In genomic region chr11:113195728-113196127, GRCh38 we compare ENCODE assay signal across 11 cellular contexts.
"Had no signal": no experiment of that assay in that cellular context is flagged by ENCODE, and none has a peak within 500 bp of the region (broad histone marks: within the 10 kb centered on the region; RNA-seq: fewer than 3 reads in every experiment).

No MANE protein-coding gene starts in this region.

- H3K36me3 ChIP-seq: HAP-1 had no signal

- H3K4me2 ChIP-seq: GM23338 had no signal

- H3K9ac ChIP-seq: GM23248 had no signal

- H3K27ac ChIP-seq: GM23248 had no signal

- FAIRE-seq: H1, H54 had no signal

- H3K27ac Mint-ChIP-seq: GM23338, H9, HFFc6 had no signal

- DNase-seq: GM23248, GOT3, H7, H9, HCEC 1CT, HFFc6 had no signal

- H3K4me1 ChIP-seq: HAP-1 had no signal

- H2AFZ ChIP-seq: GM23248, GM23338 had no signal

- H3K4me3 Mint-ChIP-seq: GM23338, H9, HFFc6 had no signal

- H3K9me3 ChIP-seq: HAP-1 had no signal

- H3K9me3 Mint-ChIP-seq: GM23338, H9, HFFc6 had no signal

- H3K4me3 ChIP-seq: GM23248, GM23338, HAP-1 had no signal

- ATAC-seq: GM23338, HCT116 had no signal
